ENCODE assay signal across 22 cellular contexts in the genomic region with DNA sequence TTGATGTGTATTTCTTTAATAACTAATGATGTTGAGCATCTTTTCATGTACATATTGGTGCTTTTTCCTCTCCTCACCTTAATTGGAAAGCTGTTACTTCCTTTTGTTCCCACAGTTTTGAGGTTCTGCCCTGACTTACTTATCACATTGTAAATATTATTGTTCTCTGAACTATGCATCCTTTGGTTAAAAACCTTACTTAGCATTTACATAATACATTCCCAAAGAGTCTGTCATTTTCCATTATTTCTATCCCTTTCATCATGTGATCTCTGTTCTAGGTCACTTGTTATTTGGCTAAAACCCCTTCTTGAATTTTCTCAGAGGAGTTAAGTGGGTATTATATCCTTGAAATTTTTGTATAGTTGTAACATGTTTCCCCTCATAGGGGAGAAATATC. TPM values are rescaled to one million over a fixed set of nuclear protein-coding genes. Genes with fewer than 3 reads are reported as not detected.
DNase-seq lines count a peak whose midpoint lies in the region; ATAC-seq, FAIRE-seq and TF ChIP-seq lines count a peak whose summit lies in the region.
"Had no signal": no experiment of that assay in that cellular context is flagged by ENCODE, and none has a peak within 500 bp of the region (broad histone marks: within the 10 kb centered on the region; RNA-seq: fewer than 3 reads in every experiment).

No MANE protein-coding gene starts in this region.

- no peaks in the 10 kb centered on the region for H3K27me3 Mint-ChIP-seq in Caco-2 (ENCODE audit: insufficient read depth, unreplicated experiment)
- no peaks in the 10 kb centered on the region for H3K27me3 Mint-ChIP-seq in activated T-helper 17 cell treated with anti-CD3 and anti-CD28 coated beads, Interleukin-2, amount 50 U/mL, for 72 hours

- TF ChIP-seq POLR2A in A549 (IDR thresholded peaks at IDR 0.05; ENCODE audit: low read length) = no peak

- H3K27ac ChIP-seq in A549 = no peak overlapping the region
- H3K27ac ChIP-seq: coronary artery, heart right ventricle, upper lobe of right lung had no signal

- no TSS peak for BruUV-seq in Caco-2 (replicated peaks; lab: Mats Ljungman, UMichigan)

- no peak for TF ChIP-seq RAD21 in A549 (conservative IDR thresholded peaks at IDR 0.05 in 1 of 2, IDR thresholded peaks at IDR 0.05 in 1 of 2)

- peak; percentile 13 for FAIRE-seq in A549 (lab: Jason Lieb, UNC)

- CTCF ChIA-PET in A549 (lab: Yijun Ruan, JAX) (interaction anchor here (0.6 to 2.0 kb wide), 6 partner anchors 9 to 835 kb away, joined by 3 to 5 read pairs (median 3); partner anchors contain the start of genes NOP10 and SLC12A6), Caco-2 (lab: Charles Lee) (no interaction called here)

- TF ChIP-seq CTCF in A549 (IDR thresholded peaks at IDR 0.05) (no peak), astrocyte of the spinal cord (IDR thresholded peaks at IDR 0.05; ENCODE audit: low read depth, low read length) (no peak), Caco-2 (IDR thresholded peaks at IDR 0.05; ENCODE audit: insufficient read depth in 1 of 2, low read depth in 1 of 2, low read length in 1 of 2, severe bottlenecking in 1 of 2, unreplicated experiment in 1 of 2) (no peak)

- no peaks in the 10 kb centered on the region for H3K36me3 Mint-ChIP-seq in Caco-2 (ENCODE audit: insufficient read depth, unreplicated experiment)
- H3K36me3 Mint-ChIP-seq in activated T-helper 17 cell treated with anti-CD3 and anti-CD28 coated beads, Interleukin-2, amount 50 U/mL, for 72 hours (ENCODE audit: low read depth) = peaks cover 24% of the 10 kb centered on the region

- H3K4me2 ChIP-seq in A549 = no peak overlapping the region

- H3K27ac Mint-ChIP-seq in Caco-2 (ENCODE audit: unreplicated experiment) = no peak overlapping the region
- no peak overlapping the region for H3K27ac Mint-ChIP-seq in activated T-helper 17 cell treated with anti-CD3 and anti-CD28 coated beads, Interleukin-2, amount 50 U/mL, for 72 hours
- H3K27ac Mint-ChIP-seq: nephron had no signal

- H3K4me3 ChIP-seq in A549 (no peak overlapping the region), astrocyte of the spinal cord (ENCODE audit: low read depth, low read length) (no peak overlapping the region), Caco-2 (ENCODE audit: low read depth, low read length) (no peak overlapping the region)
- H3K4me3 ChIP-seq: coronary artery, heart right ventricle, upper lobe of right lung had no signal

- intact Hi-C loops in Caco-2 (cut with micrococcal nuclease; ENCODE audit: unreplicated experiment) = no loop called here

- no peak overlapping the region for H3K4me3 Mint-ChIP-seq in Caco-2 (ENCODE audit: unreplicated experiment)
- no peak overlapping the region for H3K4me3 Mint-ChIP-seq in activated T-helper 17 cell treated with anti-CD3 and anti-CD28 coated beads, Interleukin-2, amount 50 U/mL, for 72 hours
- H3K4me3 Mint-ChIP-seq: nephron had no signal

- H3K4me1 ChIP-seq in A549 = no peaks in the 10 kb centered on the region
- 0 out of 2 replicates have a peak, but pooled peaks cover 5% of the 10 kb centered on the region for H3K4me1 ChIP-seq in Caco-2
- H3K4me1 ChIP-seq: upper lobe of right lung had no signal

- H3K9me3 ChIP-seq in A549 (no peaks in the 10 kb centered on the region), Caco-2 (no peaks in the 10 kb centered on the region)
- H3K9me3 ChIP-seq: upper lobe of right lung had no signal

- peaks cover 11% of the 10 kb centered on the region for H3K4me1 Mint-ChIP-seq in Caco-2 (ENCODE audit: low read depth, unreplicated experiment)
- peaks cover 10% of the 10 kb centered on the region for H3K4me1 Mint-ChIP-seq in activated T-helper 17 cell treated with anti-CD3 and anti-CD28 coated beads, Interleukin-2, amount 50 U/mL, for 72 hours
- H3K4me1 Mint-ChIP-seq: nephron had no signal

- no peak for TF ChIP-seq EP300 in A549 (IDR thresholded peaks at IDR 0.05)

- in situ Hi-C loops in astrocyte of the spinal cord (cut with HindIII; ENCODE audit: low sequenced_read_pairs) = no loop called here

- no peaks in the 10 kb centered on the region for H3K27me3 ChIP-seq in Caco-2 (replicated peaks; ENCODE audit: control insufficient read depth, insufficient read depth, low read length)
- H3K27me3 ChIP-seq: heart right ventricle, upper lobe of right lung had no signal

- no peak for DNase-seq in A549 (ENCODE audit: low read depth in 1 of 2, low spot score in 1 of 2)
- DNase-seq in H4 (ENCODE audit: low spot score) = peak; percentile 12
- DNase-seq in astrocyte of the spinal cord (ENCODE audit: low read depth, low spot score) = peak; percentile 79
- DNase-seq in hepatic stellate cell (ENCODE audit: low spot score) = peak; percentile 54
- DNase-seq in Caco-2 = no peak
- DNase-seq in amygdala (lab: John Stamatoyannopoulos, UW) = no peak
- DNase-seq: 8988T; heart right ventricle; islet precursor cell; NCI-H187 treated with DMSO at 0.1 percent for 48 hours; NCI-H510A; SHP77; stimulated activated naive CD8-positive, alpha-beta T cell treated with anti-CD3 and anti-CD28 coated beads, Interleukin-15, Interleukin-2, amounts not matched to agents 100 U/mL and 50 U/mL, for 24 hours; upper lobe of right lung had no signal

- no peaks in the 10 kb centered on the region for H3K36me3 ChIP-seq in Caco-2 (ENCODE audit: control insufficient read depth, insufficient read depth, low read length)
- H3K36me3 ChIP-seq: upper lobe of right lung had no signal

- no peaks in the 10 kb centered on the region for H3K9me3 Mint-ChIP-seq in Caco-2 (ENCODE audit: unreplicated experiment)
- no peaks in the 10 kb centered on the region for H3K9me3 Mint-ChIP-seq in activated T-helper 17 cell treated with anti-CD3 and anti-CD28 coated beads, Interleukin-2, amount 50 U/mL, for 72 hours
- H3K9me3 Mint-ChIP-seq: nephron had no signal

- ATAC-seq in A549 = no peak
- ATAC-seq in activated T-helper 17 cell treated with anti-CD3 and anti-CD28 coated beads, Interleukin-2, amount 50 U/mL, for 72 hours (replicated peaks) = no peak
- no peak for ATAC-seq in HG03139 (IDR thresholded peaks at IDR 0.05; ENCODE audit: unreplicated experiment)
- ATAC-seq: activated CD4-positive, CD25-positive, alpha-beta regulatory T cell treated with anti-CD3 and anti-CD28 coated beads, Interleukin-2, amount 50 U/mL, for 24 hours; heart right ventricle; stimulated activated naive CD8-positive, alpha-beta T cell treated with anti-CD3 and anti-CD28 coated beads, Interleukin-15, Interleukin-2, amounts not matched to agents 100 U/mL and 50 U/mL, for 24 hours; upper lobe of right lung had no signal

- POLR2A ChIA-PET in A549 (lab: Yijun Ruan, JAX) = no interaction called here
- POLR2A ChIA-PET in Caco-2 (lab: Charles Lee) = no interaction called here

TF ChIP-seq in A549, 52 proteins besides CTCF, POLR2A, EP300 and RAD21 (continues in another document):
- TF ChIP-seq HOXA7 (CRISPR knock-in tag; IDR thresholded peaks at IDR 0.05) (no peak), FOXS1 (CRISPR knock-in tag; IDR thresholded peaks at IDR 0.05) (no peak)
- TF ChIP-seq, protein P1, sequence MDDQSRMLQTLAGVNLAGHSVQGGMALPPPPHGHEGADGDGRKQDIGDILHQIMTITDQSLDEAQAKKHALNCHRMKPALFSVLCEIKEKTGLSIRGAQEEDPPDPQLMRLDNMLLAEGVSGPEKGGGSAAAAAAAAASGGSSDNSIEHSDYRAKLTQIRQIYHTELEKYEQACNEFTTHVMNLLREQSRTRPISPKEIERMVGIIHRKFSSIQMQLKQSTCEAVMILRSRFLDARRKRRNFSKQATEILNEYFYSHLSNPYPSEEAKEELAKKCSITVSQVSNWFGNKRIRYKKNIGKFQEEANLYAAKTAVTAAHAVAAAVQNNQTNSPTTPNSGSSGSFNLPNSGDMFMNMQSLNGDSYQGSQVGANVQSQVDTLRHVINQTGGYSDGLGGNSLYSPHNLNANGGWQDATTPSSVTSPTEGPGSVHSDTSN (IDR thresholded peaks at IDR 0.05) = no peak

RNA-seq across cellular contexts. Expression of gene SLC12A6, which starts 33.0 kb away (rescaled TPM):
- 21.3 and 21.8 TPM in 2 replicates for polyA plus RNA-seq in A549 (2011; rRNA removed)
- 3.6 TPM in 2 replicates for polyA plus RNA-seq in A549 (2012; cell fraction: cytosol; rRNA removed)
- polyA plus RNA-seq in A549 (2012; cell fraction: nucleus; rRNA removed) = 7.8 and 13.3 TPM in 2 replicates
- polyA plus RNA-seq in A549 (2017; fragmentation: RNase III; extraction: RNeasy Plus Mini Kit Qiagen cat#74134 plus additional on column Dnase treatment) = 5.4 to 7.1 TPM (median 6.0 TPM) in 3 replicates
- 36.5 and 37.9 TPM in 2 replicates for polyA minus RNA-seq in A549 (2011; rRNA and poly(A)+ RNA removed)
- 2.6 and 3.4 TPM in 2 replicates for total RNA-seq in H4 (2014; rRNA removed; shearing (Covaris generic))
- 8.9 and 12.6 TPM in 2 replicates for total RNA-seq in Caco-2 (2022)
- total RNA-seq in activated T-helper 17 cell treated with anti-CD3 and anti-CD28 coated beads, Interleukin-2, amount 50 U/mL, for 72 hours = 10 to 100 TPM; 25.2 to 33.6 TPM

RNA-seq across cellular contexts. Expression of gene NOP10, which starts 38.3 kb away (rescaled TPM):
- 451 and 688 TPM in 2 replicates for polyA plus RNA-seq in A549 (2011; rRNA removed)
- 808 and 847 TPM in 2 replicates for polyA plus RNA-seq in A549 (2012; cell fraction: cytosol; rRNA removed)
- polyA plus RNA-seq in A549 (2012; cell fraction: nucleus; rRNA removed) = 415 and 774 TPM in 2 replicates
- polyA plus RNA-seq in A549 (2017; fragmentation: RNase III; extraction: RNeasy Plus Mini Kit Qiagen cat#74134 plus additional on column Dnase treatment) = 463 to 502 TPM (median 470 TPM) in 3 replicates
- polyA minus RNA-seq in A549 (2011; rRNA and poly(A)+ RNA removed) = 201 and 279 TPM in 2 replicates
- total RNA-seq in H4 (2014; rRNA removed; shearing (Covaris generic)) = 367 and 416 TPM in 2 replicates
- total RNA-seq in Caco-2 (2022) = 171 and 175 TPM in 2 replicates
- total RNA-seq in activated T-helper 17 cell treated with anti-CD3 and anti-CD28 coated beads, Interleukin-2, amount 50 U/mL, for 72 hours = 100 to 1,000 TPM; 150 to 210 TPM

RNA-seq across cellular contexts. Expression of gene NUTM1, which starts 38.5 kb away (rescaled TPM):
- polyA plus RNA-seq in A549 (2011; rRNA removed) = not detected in 2 replicates
- polyA plus RNA-seq in A549 (2012; cell fraction: cytosol; rRNA removed) = not detected in 2 replicates
- polyA plus RNA-seq in A549 (2012; cell fraction: nucleus; rRNA removed) = not detected in 2 replicates
- polyA plus RNA-seq in A549 (2017; fragmentation: RNase III; extraction: RNeasy Plus Mini Kit Qiagen cat#74134 plus additional on column Dnase treatment) = not detected in 3 replicates
- polyA minus RNA-seq in A549 (2011; rRNA and poly(A)+ RNA removed) = not detected in 2 replicates
- not detected in 2 replicates for total RNA-seq in H4 (2014; rRNA removed; shearing (Covaris generic))
- total RNA-seq in Caco-2 (2022) = not detected in 2 replicates
- not detected for total RNA-seq in activated T-helper 17 cell treated with anti-CD3 and anti-CD28 coated beads, Interleukin-2, amount 50 U/mL, for 72 hours
- total RNA-seq: activated CD8-positive, alpha-beta memory T cell treated with anti-CD3 and anti-CD28 coated beads for 36 hours; heart right ventricle; pulmonary artery endothelial cell; T-helper 2 cell treated with Interferon-gamma antibody and Interleukin-4, amounts not matched to agents 100 ng/mL and 5 ng/mL, for 36 hours; upper lobe of right lung had no signal

Comparison
In these comparisons a context has a peak if more than half of its experiments do, and no peak if none do; other contexts are left out.
1. DNase-seq: peak in H4 (single experiment), astrocyte of the spinal cord (single experiment) and hepatic stellate cell (single experiment); none in A549 (0 of 2), Caco-2 (0 of 2) and amygdala (0 of 56).